In the genomic region with DNA sequence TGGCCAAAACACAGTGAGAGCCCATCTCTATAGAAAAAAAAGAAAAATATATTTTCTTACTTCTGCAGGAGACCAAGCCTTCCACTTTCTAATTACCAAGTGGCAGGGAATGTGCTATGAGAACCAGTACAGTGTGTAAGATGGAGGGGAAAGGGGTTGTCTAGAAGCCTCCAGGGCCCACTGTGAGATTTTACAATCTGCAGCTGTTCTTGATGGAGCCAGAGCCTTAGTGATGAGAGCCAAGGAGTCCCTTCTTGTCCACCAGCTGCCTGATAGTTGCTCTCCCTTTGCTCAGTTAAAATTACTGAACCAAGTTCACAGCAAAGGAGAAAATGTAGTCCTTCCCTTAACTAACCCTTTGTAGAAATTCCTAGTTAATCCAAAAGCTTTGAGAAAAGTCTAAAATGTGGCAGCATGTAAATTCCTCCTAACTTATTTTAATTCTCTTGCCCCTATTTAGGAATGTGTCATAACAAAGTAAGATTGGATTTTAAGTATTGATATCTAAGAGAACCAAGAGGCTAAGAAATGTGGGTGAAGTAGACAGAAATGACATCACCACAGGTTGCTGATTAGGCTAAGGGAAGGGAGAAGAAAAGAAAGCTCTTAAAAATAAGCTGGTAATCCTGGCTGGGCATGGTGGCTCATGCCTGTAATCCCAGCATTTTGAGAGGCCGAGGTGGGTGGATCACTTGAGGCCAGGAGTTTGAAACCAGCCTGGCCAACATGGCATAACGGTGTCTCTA, we compare ENCODE assay signal across 18 cellular contexts. TPM values are rescaled to one million over a fixed set of nuclear protein-coding genes. Genes with fewer than 3 reads are reported as not detected.
DNase-seq lines count a peak whose midpoint lies in the region; ATAC-seq and TF ChIP-seq lines count a peak whose summit lies in the region.
"Had no signal": no experiment of that assay in that cellular context is flagged by ENCODE, and none has a peak within 500 bp of the region (broad histone marks: within the 10 kb centered on the region; RNA-seq: fewer than 3 reads in every experiment).

No MANE protein-coding gene starts in this region.

- H3K27me3 ChIP-seq in DND-41 (ENCODE audit: insufficient read depth, low read length, poor library complexity) (no peaks in the 10 kb centered on the region), Karpas-422 (ENCODE audit: low read length) (no peaks in the 10 kb centered on the region)
- no peaks in the 10 kb centered on the region for H3K27me3 ChIP-seq in naive thymus-derived CD4-positive, alpha-beta T cell (ENCODE audit: control insufficient read depth in 2 of 2, insufficient read depth in 2 of 2, low read length in 2 of 2)
- H3K27me3 ChIP-seq: BLaER1 treated with 17β-estradiol and CSF1 and Interleukin-3, amounts not matched to agents 10 nM and 100 nM; SJCRH30 had no signal

- TF ChIP-seq CTCF in DND-41 (IDR thresholded peaks at IDR 0.05; ENCODE audit: borderline replicate concordance, extremely low read depth, low read length, poor library complexity, severe bottlenecking) = no peak

- H4K20me1 ChIP-seq in DND-41 (ENCODE audit: insufficient read depth, low read length) = peaks cover 2% of the 10 kb centered on the region; the same call in 1 of the 2 replicates
- no peaks in the 10 kb centered on the region for H4K20me1 ChIP-seq in Karpas-422 (ENCODE audit: insufficient read depth, low read depth, low read length)

- H3K27me3 Mint-ChIP-seq in activated CD4-positive, alpha-beta T cell treated with anti-CD3 and anti-CD28 coated beads for 36 hours = no peaks in the 10 kb centered on the region
- H3K27me3 Mint-ChIP-seq in activated naive CD8-positive, alpha-beta T cell treated with anti-CD3 and anti-CD28 coated beads for 36 hours = no peaks in the 10 kb centered on the region
- H3K27me3 Mint-ChIP-seq in naive thymus-derived CD4-positive, alpha-beta T cell = no peaks in the 10 kb centered on the region
- H3K27me3 Mint-ChIP-seq: progenitor cell of endocrine pancreas had no signal

- no peaks in the 10 kb centered on the region for H3K9me3 Mint-ChIP-seq in activated CD4-positive, alpha-beta T cell treated with anti-CD3 and anti-CD28 coated beads for 36 hours (ENCODE audit: low read depth)
- H3K9me3 Mint-ChIP-seq in activated naive CD8-positive, alpha-beta T cell treated with anti-CD3 and anti-CD28 coated beads for 36 hours = no peaks in the 10 kb centered on the region
- no peaks in the 10 kb centered on the region for H3K9me3 Mint-ChIP-seq in naive thymus-derived CD4-positive, alpha-beta T cell

- H3K4me1 ChIP-seq in DND-41 (ENCODE audit: insufficient read depth, low read length) (peaks cover 38% of the 10 kb centered on the region), Karpas-422 (ENCODE audit: low read length) (no peaks in the 10 kb centered on the region)
- H3K4me1 ChIP-seq in naive thymus-derived CD4-positive, alpha-beta T cell (ENCODE audit: control insufficient read depth in 2 of 2, insufficient read depth in 2 of 2, low read length in 2 of 2) = peaks cover 5 to 21% of the 10 kb centered on the region in 2 donors
- H3K4me1 ChIP-seq: lower lobe of right lung, SJCRH30 had no signal

- H3K4me3 ChIP-seq in DND-41 (ENCODE audit: low read depth in 1 of 2, low read length in 2 of 2) = no peak overlapping the region
- H3K4me3 ChIP-seq in naive thymus-derived CD4-positive, alpha-beta T cell (ENCODE audit: low read length) = no peak overlapping the region
- no peak overlapping the region for H3K4me3 ChIP-seq in Karpas-422 (ENCODE audit: low read length)
- H3K4me3 ChIP-seq: BLaER1 treated with 17β-estradiol and CSF1 and Interleukin-3, amounts not matched to agents 10 nM and 100 nM; lower lobe of right lung; SJCRH30 had no signal

- H2AFZ ChIP-seq in DND-41 (ENCODE audit: low read depth, low read length) (no peak overlapping the region), Karpas-422 (ENCODE audit: low read length) (no peak overlapping the region)

- H3K9me2 ChIP-seq in Karpas-422 (replicated peaks; ENCODE audit: insufficient read depth, low read length) = no peaks in the 10 kb centered on the region

- H3K4me1 Mint-ChIP-seq in activated CD4-positive, alpha-beta T cell treated with anti-CD3 and anti-CD28 coated beads for 36 hours = peaks cover 27% of the 10 kb centered on the region
- peaks cover 35% of the 10 kb centered on the region for H3K4me1 Mint-ChIP-seq in activated naive CD8-positive, alpha-beta T cell treated with anti-CD3 and anti-CD28 coated beads for 36 hours
- peaks cover 21 to 33% (median 30%) of the 10 kb centered on the region in 7 donors for H3K4me1 Mint-ChIP-seq in naive thymus-derived CD4-positive, alpha-beta T cell

- DNase-seq in activated CD4-positive, alpha-beta T cell treated with anti-CD3 and anti-CD28 coated beads for 36 hours = no peak
- DNase-seq in activated CD4-positive, alpha-beta T cell treated with anti-CD3 and anti-CD28 coated beads for 4 hours = no peak
- DNase-seq in DND-41 (no peak), A172 (ENCODE audit: low spot score) (no peak), Karpas-422 (no peak), midbrain (lab: John Stamatoyannopoulos, UW) (no peak)
- no peak for DNase-seq in activated naive CD8-positive, alpha-beta T cell treated with anti-CD3 and anti-CD28 coated beads for 36 hours
- DNase-seq in naive thymus-derived CD4-positive, alpha-beta T cell = no peak
- DNase-seq: activated CD4-positive, alpha-beta T cell treated with anti-CD3 and anti-CD28 coated beads for 48 hours; activated T-cell treated with anti-CD3 and anti-CD28 coated beads, Interleukin-2, amount 50 U/mL, for 48 hours; central memory CD4-positive, alpha-beta T cell; glutamatergic neuron; lower lobe of right lung; NCI-H1417 treated with DMSO at 0.1 percent for 48 hours; NCI-H69 had no signal

- H3K79me2 ChIP-seq in DND-41 (ENCODE audit: insufficient read depth, low read length) = peaks cover 12% of the 10 kb centered on the region
- H3K79me2 ChIP-seq in Karpas-422 (ENCODE audit: low read length) = peaks cover 28% of the 10 kb centered on the region

- no peaks in the 10 kb centered on the region for H3K9me3 ChIP-seq in DND-41 (ENCODE audit: insufficient read depth, low read length, severe bottlenecking)
- no peaks in the 10 kb centered on the region for H3K9me3 ChIP-seq in naive thymus-derived CD4-positive, alpha-beta T cell (ENCODE audit: control insufficient read depth in 2 of 3, low read length in 3 of 3)
- no peaks in the 10 kb centered on the region for H3K9me3 ChIP-seq in Karpas-422 (ENCODE audit: low read length)
- H3K9me3 ChIP-seq: BLaER1 treated with 17β-estradiol and CSF1 and Interleukin-3, amounts not matched to agents 10 nM and 100 nM; lower lobe of right lung; SJCRH30 had no signal

- intact Hi-C loops in activated CD4-positive, alpha-beta T cell treated with anti-CD3 and anti-CD28 coated beads for 36 hours (cut with DNase I, micrococcal nuclease) = no loop called here
- intact Hi-C loops in naive thymus-derived CD4-positive, alpha-beta T cell (cut with micrococcal nuclease) = no loop called here

- POLR2A ChIA-PET in activated CD4-positive, alpha-beta T cell treated with anti-CD3 and anti-CD28 coated beads for 36 hours (lab: Charles Lee) = no interaction called here
- POLR2A ChIA-PET in naive thymus-derived CD4-positive, alpha-beta T cell (lab: Charles Lee) = interaction anchor here (0.6 kb wide), 2 partner anchors 9 to 41 kb away, joined by 3 to 4 read pairs; a partner anchor contains a TSS

- H3K9ac ChIP-seq in DND-41 (ENCODE audit: low read depth, low read length) (no peak overlapping the region), Karpas-422 (ENCODE audit: low read length) (no peak overlapping the region)
- H3K9ac ChIP-seq: BLaER1 treated with 17β-estradiol and CSF1 and Interleukin-3, amounts not matched to agents 10 nM and 100 nM had no signal

- CTCF ChIA-PET in activated CD4-positive, alpha-beta T cell treated with anti-CD3 and anti-CD28 coated beads for 36 hours (lab: Charles Lee) = interaction anchor here (1.0 to 1.7 kb wide), 4 partner anchors 9 to 40 kb away, joined by 3 to 10 read pairs (median 4); a partner anchor contains a TSS
- CTCF ChIA-PET in naive thymus-derived CD4-positive, alpha-beta T cell (lab: Charles Lee) = no interaction called here

- H3K27ac Mint-ChIP-seq in activated CD4-positive, alpha-beta T cell treated with anti-CD3 and anti-CD28 coated beads for 36 hours = peak overlapping the region; percentile 80
- peak overlapping the region; percentile 75 for H3K27ac Mint-ChIP-seq in activated naive CD8-positive, alpha-beta T cell treated with anti-CD3 and anti-CD28 coated beads for 36 hours
- peak overlapping the region in 7 of 9 donors; percentile 23 to 78 (median 54) for H3K27ac Mint-ChIP-seq in naive thymus-derived CD4-positive, alpha-beta T cell
- H3K27ac Mint-ChIP-seq: progenitor cell of endocrine pancreas had no signal

- no peak overlapping the region for H3K4me3 Mint-ChIP-seq in activated CD4-positive, alpha-beta T cell treated with anti-CD3 and anti-CD28 coated beads for 36 hours
- no peak overlapping the region for H3K4me3 Mint-ChIP-seq in activated naive CD8-positive, alpha-beta T cell treated with anti-CD3 and anti-CD28 coated beads for 36 hours
- peak overlapping the region in 2 of 10 donors; percentile 7 to 10 for H3K4me3 Mint-ChIP-seq in naive thymus-derived CD4-positive, alpha-beta T cell

- ATAC-seq in activated CD4-positive, alpha-beta T cell treated with anti-CD3 and anti-CD28 coated beads for 36 hours = no peak
- ATAC-seq in DND-41 (ENCODE audit: insufficient read depth, low read depth) = no peak
- ATAC-seq in naive thymus-derived CD4-positive, alpha-beta T cell = no peak
- ATAC-seq: lower lobe of right lung had no signal

- no peak overlapping the region for H3K4me2 ChIP-seq in DND-41 (ENCODE audit: insufficient read depth, low read length)
- H3K4me2 ChIP-seq in Karpas-422 (ENCODE audit: low read depth, low read length, poor library complexity, severe bottlenecking) = no peak overlapping the region

- peaks cover 32% of the 10 kb centered on the region for H3K36me3 Mint-ChIP-seq in activated CD4-positive, alpha-beta T cell treated with anti-CD3 and anti-CD28 coated beads for 36 hours (ENCODE audit: low read depth)
- H3K36me3 Mint-ChIP-seq in activated naive CD8-positive, alpha-beta T cell treated with anti-CD3 and anti-CD28 coated beads for 36 hours = peaks cover 23% of the 10 kb centered on the region
- H3K36me3 Mint-ChIP-seq in naive thymus-derived CD4-positive, alpha-beta T cell = peaks cover 0 to 34% (median 13%) of the 10 kb centered on the region in 5 donors

- H3K36me3 ChIP-seq in DND-41 (ENCODE audit: insufficient read depth, low read length) = peaks cover 85% of the 10 kb centered on the region
- peaks cover 0 to 38% (median 8%) of the 10 kb centered on the region in 3 experiments for H3K36me3 ChIP-seq in naive thymus-derived CD4-positive, alpha-beta T cell (ENCODE audit: control insufficient read depth in 2 of 3, insufficient read depth in 3 of 3, low read length in 3 of 3)
- H3K36me3 ChIP-seq in Karpas-422 (ENCODE audit: insufficient read depth, low read length) = peaks cover 35% of the 10 kb centered on the region

- peak overlapping the region; percentile 48 for H3K27ac ChIP-seq in DND-41 (ENCODE audit: low read length)
- no peak overlapping the region for H3K27ac ChIP-seq in naive thymus-derived CD4-positive, alpha-beta T cell (ENCODE audit: low read depth, low read length)
- H3K27ac ChIP-seq in Karpas-422 (ENCODE audit: low read length) = no peak overlapping the region
- H3K27ac ChIP-seq: lower lobe of right lung, SJCRH30 had no signal

RNA-seq across cellular contexts. Expression of a gene that starts 19.3 kb away (rescaled TPM):
- total RNA-seq in activated CD4-positive, alpha-beta T cell treated with anti-CD3 and anti-CD28 coated beads for 36 hours = 10 to 100 TPM; 47.6 to 49.4 TPM
- 10 to 100 TPM; 66.5 to 67.3 TPM for total RNA-seq in activated naive CD8-positive, alpha-beta T cell treated with anti-CD3 and anti-CD28 coated beads for 36 hours
- total RNA-seq in naive thymus-derived CD4-positive, alpha-beta T cell = 10 to 100 TPM; 34.2 to 70.9 (median 41.5) TPM
- polyA plus RNA-seq in naive thymus-derived CD4-positive, alpha-beta T cell = 100 to 1,000 TPM; 113 to 115 TPM
- 167 and 224 TPM in 2 replicates for total RNA-seq in A172 (2014; rRNA removed; shearing (Covaris generic))
- total RNA-seq in Karpas-422 (2014; rRNA removed; shearing (Covaris generic); ENCODE audit: low replicate concordance) = 61.9 and 72.7 TPM in 2 replicates

RNA-seq across cellular contexts. Expression of a gene that starts 41.6 kb away (rescaled TPM):
- 10 to 100 TPM; 44.3 to 50.4 TPM for total RNA-seq in activated CD4-positive, alpha-beta T cell treated with anti-CD3 and anti-CD28 coated beads for 36 hours
- 10 to 100 TPM; 40.0 to 45.3 TPM for total RNA-seq in activated naive CD8-positive, alpha-beta T cell treated with anti-CD3 and anti-CD28 coated beads for 36 hours
- total RNA-seq in naive thymus-derived CD4-positive, alpha-beta T cell = 10 to 100 TPM; 16.4 to 83.9 (median 30.0) TPM
- polyA plus RNA-seq in naive thymus-derived CD4-positive, alpha-beta T cell = 10 to 100 TPM; 28.4 to 33.4 TPM
- 31.6 and 36.0 TPM in 2 replicates for total RNA-seq in A172 (2014; rRNA removed; shearing (Covaris generic))
- 127 and 197 TPM in 2 replicates for total RNA-seq in Karpas-422 (2014; rRNA removed; shearing (Covaris generic); ENCODE audit: low replicate concordance)
